ENCODE assay signal across 1 cellular context in the genomic region with DNA sequence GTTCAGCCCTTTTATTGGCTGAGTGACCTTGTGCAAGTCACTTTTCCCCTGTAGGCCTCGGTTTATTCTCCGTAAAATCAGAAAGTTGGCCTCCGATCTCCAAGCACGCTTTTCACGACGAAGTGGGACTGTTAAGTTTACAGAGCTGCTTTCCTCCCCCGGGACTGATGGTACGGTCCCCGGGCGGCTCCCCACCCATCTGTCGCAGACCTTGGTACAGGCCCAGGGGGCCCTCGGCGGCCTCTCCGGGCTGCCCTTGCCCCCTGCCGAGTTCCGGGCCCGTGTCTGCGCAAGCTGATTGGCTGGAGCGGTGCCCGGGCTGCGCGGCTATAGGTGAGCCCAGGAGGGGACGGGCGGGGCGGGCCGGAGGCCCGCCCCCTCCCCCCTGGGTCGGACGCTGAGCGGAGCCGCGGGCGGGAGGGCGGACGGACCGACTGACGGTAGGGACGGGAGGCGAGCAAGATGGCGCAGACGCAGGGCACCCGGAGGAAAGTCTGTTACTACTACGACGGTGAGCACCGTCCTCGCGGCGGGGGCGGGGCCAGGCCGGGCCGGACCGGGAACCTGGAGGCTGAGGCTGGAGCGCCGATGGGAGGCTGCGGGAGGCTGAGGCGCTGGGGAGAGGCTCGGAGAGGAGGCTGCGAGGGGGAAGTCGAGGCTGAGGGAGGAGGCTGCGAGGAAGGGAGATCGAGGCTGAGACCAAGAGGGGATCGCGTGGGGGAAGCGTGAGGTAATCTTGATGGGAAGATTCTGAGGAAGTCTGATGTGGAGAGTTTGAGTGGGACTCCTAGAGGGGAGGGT.
TF ChIP-seq lines count a peak whose summit lies in the region.

A gene (plus strand): TSS at position 376 of the 801 bp plus-strand sequence. CDS start 87 bp downstream, at position 463.

TF ChIP-seq in HepG2, 621 proteins besides CTCF, POLR2A, EP300 and RAD21 (continued from another document and continues in another):
- TF ChIP-seq, protein P1, sequence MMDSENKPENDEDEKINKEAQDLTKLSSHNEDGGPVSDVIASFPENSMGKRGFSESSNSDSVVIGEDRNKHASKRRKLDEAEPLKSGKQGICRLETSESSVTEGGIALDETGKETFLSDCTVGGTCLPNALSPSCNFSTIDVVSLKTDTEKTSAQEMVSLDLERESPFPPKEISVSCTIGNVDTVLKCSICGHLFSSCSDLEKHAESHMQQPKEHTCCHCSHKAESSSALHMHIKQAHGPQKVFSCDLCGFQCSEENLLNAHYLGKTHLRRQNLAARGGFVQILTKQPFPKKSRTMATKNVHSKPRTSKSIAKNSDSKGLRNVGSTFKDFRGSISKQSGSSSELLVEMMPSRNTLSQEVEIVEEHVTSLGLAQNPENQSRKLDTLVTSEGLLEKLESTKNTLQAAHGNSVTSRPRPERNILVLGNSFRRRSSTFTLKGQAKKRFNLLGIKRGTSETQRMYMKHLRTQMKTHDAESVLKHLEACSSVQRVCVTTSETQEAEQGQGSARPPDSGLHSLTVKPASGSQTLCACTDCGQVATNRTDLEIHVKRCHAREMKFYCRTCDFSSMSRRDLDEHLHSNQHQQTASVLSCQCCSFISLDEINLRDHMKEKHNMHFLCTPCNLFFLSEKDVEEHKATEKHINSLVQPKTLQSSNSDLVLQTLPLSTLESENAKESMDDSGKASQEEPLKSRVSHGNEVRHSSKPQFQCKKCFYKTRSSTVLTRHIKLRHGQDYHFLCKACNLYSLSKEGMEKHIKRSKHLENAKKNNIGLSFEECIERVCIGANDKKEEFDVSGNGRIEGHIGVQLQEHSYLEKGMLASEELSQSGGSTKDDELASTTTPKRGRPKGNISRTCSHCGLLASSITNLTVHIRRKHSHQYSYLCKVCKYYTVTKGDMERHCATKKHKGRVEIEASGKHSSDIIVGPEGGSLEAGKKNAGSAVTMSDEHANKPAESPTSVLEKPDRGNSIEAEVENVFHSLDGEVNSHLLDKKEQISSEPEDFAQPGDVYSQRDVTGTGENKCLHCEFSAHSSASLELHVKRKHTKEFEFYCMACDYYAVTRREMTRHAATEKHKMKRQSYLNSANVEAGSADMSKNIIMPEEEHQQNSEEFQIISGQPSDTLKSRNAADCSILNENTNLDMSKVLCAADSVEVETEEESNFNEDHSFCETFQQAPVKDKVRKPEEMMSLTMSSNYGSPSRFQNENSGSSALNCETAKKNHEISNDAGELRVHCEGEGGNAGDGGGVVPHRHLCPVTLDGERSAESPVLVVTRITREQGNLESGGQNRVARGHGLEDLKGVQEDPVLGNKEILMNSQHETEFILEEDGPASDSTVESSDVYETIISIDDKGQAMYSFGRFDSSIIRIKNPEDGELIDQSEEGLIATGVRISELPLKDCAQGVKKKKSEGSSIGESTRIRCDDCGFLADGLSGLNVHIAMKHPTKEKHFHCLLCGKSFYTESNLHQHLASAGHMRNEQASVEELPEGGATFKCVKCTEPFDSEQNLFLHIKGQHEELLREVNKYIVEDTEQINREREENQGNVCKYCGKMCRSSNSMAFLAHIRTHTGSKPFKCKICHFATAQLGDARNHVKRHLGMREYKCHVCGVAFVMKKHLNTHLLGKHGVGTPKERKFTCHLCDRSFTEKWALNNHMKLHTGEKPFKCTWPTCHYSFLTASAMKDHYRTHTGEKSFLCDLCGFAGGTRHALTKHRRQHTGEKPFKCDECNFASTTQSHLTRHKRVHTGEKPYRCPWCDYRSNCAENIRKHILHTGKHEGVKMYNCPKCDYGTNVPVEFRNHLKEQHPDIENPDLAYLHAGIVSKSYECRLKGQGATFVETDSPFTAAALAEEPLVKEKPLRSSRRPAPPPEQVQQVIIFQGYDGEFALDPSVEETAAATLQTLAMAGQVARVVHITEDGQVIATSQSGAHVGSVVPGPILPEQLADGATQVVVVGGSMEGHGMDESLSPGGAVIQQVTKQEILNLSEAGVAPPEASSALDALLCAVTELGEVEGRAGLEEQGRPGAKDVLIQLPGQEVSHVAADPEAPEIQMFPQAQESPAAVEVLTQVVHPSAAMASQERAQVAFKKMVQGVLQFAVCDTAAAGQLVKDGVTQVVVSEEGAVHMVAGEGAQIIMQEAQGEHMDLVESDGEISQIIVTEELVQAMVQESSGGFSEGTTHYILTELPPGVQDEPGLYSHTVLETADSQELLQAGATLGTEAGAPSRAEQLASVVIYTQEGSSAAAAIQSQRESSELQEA (CRISPR knock-in tag; IDR thresholded peaks at IDR 0.05; ENCODE audit: not compliant biosample characterization) = no peak
- TF ChIP-seq MBD4 (IDR thresholded peaks at IDR 0.05; ENCODE audit: borderline replicate concordance, low read length) (no peak), ZNF549 (CRISPR knock-in tag; IDR thresholded peaks at IDR 0.05) (no peak), KLF15 (CRISPR knock-in tag; IDR thresholded peaks at IDR 0.05; ENCODE audit: borderline replicate concordance) (peak; percentile 58; the same call in 1 of the 2 replicates), KDM1A (CRISPR knock-in tag; IDR thresholded peaks at IDR 0.05) (peak; percentile 84), ZNF335 (CRISPR knock-in tag; IDR thresholded peaks at IDR 0.05) (peak; percentile 75; the same call in 1 of the 2 replicates), EHMT2 (IDR thresholded peaks at IDR 0.05; ENCODE audit: borderline replicate concordance, low read depth, low read length) (no peak), ZNF256 (CRISPR knock-in tag; conservative IDR thresholded peaks at IDR 0.05) (no peak), ZFP62 (CRISPR knock-in tag; IDR thresholded peaks at IDR 0.05) (no peak), CHD4 (IDR thresholded peaks at IDR 0.05; ENCODE audit: borderline replicate concordance, low read length) (no peak; the same call in 1 of the 2 replicates), ZNF30 (CRISPR knock-in tag; IDR thresholded peaks at IDR 0.05) (peak; percentile 6; the same call in 1 of the 2 replicates), TMF1 (CRISPR knock-in tag; IDR thresholded peaks at IDR 0.05; ENCODE audit: low read depth) (0 out of 2 replicates have a peak, but pooled peaks have one; percentile 31), KLF12 (CRISPR knock-in tag; IDR thresholded peaks at IDR 0.05; ENCODE audit: borderline replicate concordance) (0 out of 2 replicates have a peak, but pooled peaks have one; percentile 28), EED (CRISPR knock-in tag; IDR thresholded peaks at IDR 0.05) (no peak), SIN3B (IDR thresholded peaks at IDR 0.05; ENCODE audit: low read length) (no peak), KDM2A (CRISPR knock-in tag; IDR thresholded peaks at IDR 0.05; ENCODE audit: borderline replicate concordance, low read depth) (peak; percentile 73; the same call in 1 of the 2 replicates), TOPORS (CRISPR knock-in tag; IDR thresholded peaks at IDR 0.05) (no peak), ZFP1 (CRISPR knock-in tag; IDR thresholded peaks at IDR 0.05) (no peak), ZBTB21 (CRISPR knock-in tag; IDR thresholded peaks at IDR 0.05) (no peak), HDAC1 (CRISPR knock-in tag; IDR thresholded peaks at IDR 0.05) (peak; percentile 63), MIER3 (CRISPR knock-in tag; IDR thresholded peaks at IDR 0.05; ENCODE audit: borderline replicate concordance) (no peak), SNAPC2 (CRISPR knock-in tag; IDR thresholded peaks at IDR 0.05) (no peak), ZBTB7B (CRISPR knock-in tag; IDR thresholded peaks at IDR 0.05) (no peak)
- TF ChIP-seq, protein P2, sequence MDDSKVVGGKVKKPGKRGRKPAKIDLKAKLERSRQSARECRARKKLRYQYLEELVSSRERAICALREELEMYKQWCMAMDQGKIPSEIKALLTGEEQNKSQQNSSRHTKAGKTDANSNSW (CRISPR knock-in tag; IDR thresholded peaks at IDR 0.05; ENCODE audit: borderline replicate concordance) = peak; percentile 44; the same call in 1 of the 2 replicates
- TF ChIP-seq, protein P3, sequence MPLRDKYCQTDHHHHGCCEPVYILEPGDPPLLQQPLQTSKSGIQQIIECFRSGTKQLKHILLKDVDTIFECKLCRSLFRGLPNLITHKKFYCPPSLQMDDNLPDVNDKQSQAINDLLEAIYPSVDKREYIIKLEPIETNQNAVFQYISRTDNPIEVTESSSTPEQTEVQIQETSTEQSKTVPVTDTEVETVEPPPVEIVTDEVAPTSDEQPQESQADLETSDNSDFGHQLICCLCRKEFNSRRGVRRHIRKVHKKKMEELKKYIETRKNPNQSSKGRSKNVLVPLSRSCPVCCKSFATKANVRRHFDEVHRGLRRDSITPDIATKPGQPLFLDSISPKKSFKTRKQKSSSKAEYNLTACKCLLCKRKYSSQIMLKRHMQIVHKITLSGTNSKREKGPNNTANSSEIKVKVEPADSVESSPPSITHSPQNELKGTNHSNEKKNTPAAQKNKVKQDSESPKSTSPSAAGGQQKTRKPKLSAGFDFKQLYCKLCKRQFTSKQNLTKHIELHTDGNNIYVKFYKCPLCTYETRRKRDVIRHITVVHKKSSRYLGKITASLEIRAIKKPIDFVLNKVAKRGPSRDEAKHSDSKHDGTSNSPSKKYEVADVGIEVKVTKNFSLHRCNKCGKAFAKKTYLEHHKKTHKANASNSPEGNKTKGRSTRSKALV (CRISPR knock-in tag; IDR thresholded peaks at IDR 0.05) = no peak; the same call in 1 of the 2 replicates
- TF ChIP-seq, protein P4, sequence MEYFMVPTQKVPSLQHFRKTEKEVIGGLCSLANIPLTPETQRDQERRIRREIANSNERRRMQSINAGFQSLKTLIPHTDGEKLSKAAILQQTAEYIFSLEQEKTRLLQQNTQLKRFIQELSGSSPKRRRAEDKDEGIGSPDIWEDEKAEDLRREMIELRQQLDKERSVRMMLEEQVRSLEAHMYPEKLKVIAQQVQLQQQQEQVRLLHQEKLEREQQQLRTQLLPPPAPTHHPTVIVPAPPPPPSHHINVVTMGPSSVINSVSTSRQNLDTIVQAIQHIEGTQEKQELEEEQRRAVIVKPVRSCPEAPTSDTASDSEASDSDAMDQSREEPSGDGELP (IDR thresholded peaks at IDR 0.05; ENCODE audit: borderline replicate concordance, low read depth) = no peak
- TF ChIP-seq, protein P5, sequence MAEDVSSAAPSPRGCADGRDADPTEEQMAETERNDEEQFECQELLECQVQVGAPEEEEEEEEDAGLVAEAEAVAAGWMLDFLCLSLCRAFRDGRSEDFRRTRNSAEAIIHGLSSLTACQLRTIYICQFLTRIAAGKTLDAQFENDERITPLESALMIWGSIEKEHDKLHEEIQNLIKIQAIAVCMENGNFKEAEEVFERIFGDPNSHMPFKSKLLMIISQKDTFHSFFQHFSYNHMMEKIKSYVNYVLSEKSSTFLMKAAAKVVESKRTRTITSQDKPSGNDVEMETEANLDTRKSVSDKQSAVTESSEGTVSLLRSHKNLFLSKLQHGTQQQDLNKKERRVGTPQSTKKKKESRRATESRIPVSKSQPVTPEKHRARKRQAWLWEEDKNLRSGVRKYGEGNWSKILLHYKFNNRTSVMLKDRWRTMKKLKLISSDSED (CRISPR knock-in tag; IDR thresholded peaks at IDR 0.05) = no peak
- TF ChIP-seq, protein P6, sequence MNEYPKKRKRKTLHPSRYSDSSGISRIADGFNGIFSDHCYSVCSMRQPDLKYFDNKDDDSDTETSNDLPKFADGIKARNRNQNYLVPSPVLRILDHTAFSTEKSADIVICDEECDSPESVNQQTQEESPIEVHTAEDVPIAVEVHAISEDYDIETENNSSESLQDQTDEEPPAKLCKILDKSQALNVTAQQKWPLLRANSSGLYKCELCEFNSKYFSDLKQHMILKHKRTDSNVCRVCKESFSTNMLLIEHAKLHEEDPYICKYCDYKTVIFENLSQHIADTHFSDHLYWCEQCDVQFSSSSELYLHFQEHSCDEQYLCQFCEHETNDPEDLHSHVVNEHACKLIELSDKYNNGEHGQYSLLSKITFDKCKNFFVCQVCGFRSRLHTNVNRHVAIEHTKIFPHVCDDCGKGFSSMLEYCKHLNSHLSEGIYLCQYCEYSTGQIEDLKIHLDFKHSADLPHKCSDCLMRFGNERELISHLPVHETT (CRISPR knock-in tag; conservative IDR thresholded peaks at IDR 0.05) = no peak; the same call in 1 of the 2 replicates
- TF ChIP-seq, protein P7, sequence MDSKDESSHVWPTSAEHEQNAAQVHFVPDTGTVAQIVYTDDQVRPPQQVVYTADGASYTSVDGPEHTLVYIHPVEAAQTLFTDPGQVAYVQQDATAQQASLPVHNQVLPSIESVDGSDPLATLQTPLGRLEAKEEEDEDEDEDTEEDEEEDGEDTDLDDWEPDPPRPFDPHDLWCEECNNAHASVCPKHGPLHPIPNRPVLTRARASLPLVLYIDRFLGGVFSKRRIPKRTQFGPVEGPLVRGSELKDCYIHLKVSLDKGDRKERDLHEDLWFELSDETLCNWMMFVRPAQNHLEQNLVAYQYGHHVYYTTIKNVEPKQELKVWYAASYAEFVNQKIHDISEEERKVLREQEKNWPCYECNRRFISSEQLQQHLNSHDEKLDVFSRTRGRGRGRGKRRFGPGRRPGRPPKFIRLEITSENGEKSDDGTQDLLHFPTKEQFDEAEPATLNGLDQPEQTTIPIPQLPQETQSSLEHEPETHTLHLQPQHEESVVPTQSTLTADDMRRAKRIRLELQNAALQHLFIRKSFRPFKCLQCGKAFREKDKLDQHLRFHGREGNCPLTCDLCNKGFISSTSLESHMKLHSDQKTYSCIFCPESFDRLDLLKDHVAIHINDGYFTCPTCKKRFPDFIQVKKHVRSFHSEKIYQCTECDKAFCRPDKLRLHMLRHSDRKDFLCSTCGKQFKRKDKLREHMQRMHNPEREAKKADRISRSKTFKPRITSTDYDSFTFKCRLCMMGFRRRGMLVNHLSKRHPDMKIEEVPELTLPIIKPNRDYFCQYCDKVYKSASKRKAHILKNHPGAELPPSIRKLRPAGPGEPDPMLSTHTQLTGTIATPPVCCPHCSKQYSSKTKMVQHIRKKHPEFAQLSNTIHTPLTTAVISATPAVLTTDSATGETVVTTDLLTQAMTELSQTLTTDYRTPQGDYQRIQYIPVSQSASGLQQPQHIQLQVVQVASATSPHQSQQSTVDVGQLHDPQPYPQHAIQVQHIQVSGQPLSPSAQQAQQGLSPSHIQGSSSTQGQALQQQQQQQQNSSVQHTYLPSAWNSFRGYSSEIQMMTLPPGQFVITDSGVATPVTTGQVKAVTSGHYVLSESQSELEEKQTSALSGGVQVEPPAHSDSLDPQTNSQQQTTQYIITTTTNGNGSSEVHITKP (CRISPR knock-in tag; IDR thresholded peaks at IDR 0.05; ENCODE audit: low read depth) = peak; percentile 99
